ENCODE assay signal across 8 cellular contexts in the genomic region with DNA sequence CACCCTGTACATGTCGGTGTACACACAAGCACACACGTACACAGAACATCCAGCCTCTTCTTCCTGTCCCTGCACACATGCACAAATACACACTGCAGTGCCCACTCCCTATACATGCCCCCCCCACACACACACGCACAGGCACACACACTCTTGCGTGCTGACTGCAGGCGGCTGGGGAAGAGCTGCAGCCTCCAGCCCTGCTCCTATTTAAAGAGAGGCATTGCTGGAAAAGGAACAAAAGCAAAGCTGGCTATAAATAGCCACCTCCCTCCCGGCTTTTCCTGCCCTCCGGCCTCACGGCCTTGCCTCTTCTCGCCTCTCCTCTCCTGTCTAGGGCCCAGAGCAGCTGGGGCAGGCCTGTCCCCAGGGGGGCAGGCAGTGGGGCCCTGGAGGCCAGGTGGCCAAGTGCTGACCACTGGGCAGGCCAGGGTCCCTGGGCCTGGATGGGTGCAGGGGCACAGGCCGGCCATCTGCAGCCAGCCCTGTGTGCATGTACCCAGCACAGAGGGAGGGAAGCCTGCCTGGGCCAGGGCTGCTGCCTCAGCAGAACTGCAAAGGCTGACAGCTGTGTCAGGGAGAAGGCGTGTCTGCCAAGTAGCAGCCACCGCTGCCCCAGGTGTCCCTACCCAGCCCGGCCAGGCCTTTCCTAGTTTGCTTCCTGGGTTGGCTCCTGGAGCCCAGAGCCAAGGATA. TPM values are rescaled to one million over a fixed set of nuclear protein-coding genes. Genes with fewer than 3 reads are reported as not detected.
DNase-seq lines count a peak whose midpoint lies in the region; ATAC-seq and TF ChIP-seq lines count a peak whose summit lies in the region.

No MANE protein-coding gene starts in this region.

- no peak overlapping the region for H2BK120ac ChIP-seq in H9 (ENCODE audit: low read depth, low read length, poor library complexity, severe bottlenecking)

- H3K9me3 ChIP-seq in H9 (ENCODE audit: control insufficient read depth, low read depth, low read length): no peaks in the 10 kb centered on the region
- H3K9me3 ChIP-seq in ovary: no peaks in the 10 kb centered on the region

- H3K27me3 ChIP-seq in H9 (ENCODE audit: insufficient read depth, low read length) (peaks cover 7% of the 10 kb centered on the region; the same call in 1 of the 2 replicates), ovary (no peaks in the 10 kb centered on the region)

- H3K14ac ChIP-seq in H9 (ENCODE audit: insufficient read depth, low read length): no peak overlapping the region

- TF ChIP-seq EP300 in ovary (IDR thresholded peaks at IDR 0.05): no peak

- H3K18ac ChIP-seq in H9 (ENCODE audit: insufficient read length, low read depth, low read length): no peak overlapping the region

- no peak overlapping the region for H4K8ac ChIP-seq in H9 (replicated peaks; ENCODE audit: insufficient read length, low read depth, low read length)

- no peak overlapping the region for H3K9ac ChIP-seq in H9 (ENCODE audit: extremely low read depth, insufficient read length, low read length)

- no peaks in the 10 kb centered on the region for H3K23me2 ChIP-seq in H9 (ENCODE audit: insufficient read length, low read depth, low read length, poor library complexity, severe bottlenecking)

- DNase-seq in H9 (peak; percentile 72), RPMI8226 (peak; percentile 87), fibroblast of pulmonary artery (ENCODE audit: low read depth) (peak; percentile 22), ovary (peak; percentile 50 to 74 (median 59)), immature natural killer cell (no peak), NCI-H1048 (lab: John Stamatoyannopoulos, UW) (no peak), HK-2 (ENCODE audit: unreplicated experiment) (no peak)

- H3K27ac ChIP-seq in H9 (ENCODE audit: insufficient read length, low read depth, low read length): no peak overlapping the region
- peak overlapping the region in 1 of 2 donors; percentile 42 for H3K27ac ChIP-seq in ovary

- TF ChIP-seq CTCF in H9 (conservative IDR thresholded peaks at IDR 0.05): no peak
- TF ChIP-seq CTCF in fibroblast of pulmonary artery (IDR thresholded peaks at IDR 0.05; ENCODE audit: low read length, missing control alignments): no peak
- TF ChIP-seq CTCF in ovary (IDR thresholded peaks at IDR 0.05): no peak

- intact Hi-C loops in ovary (cut with DNase I): no loop called here

- H3K27ac Mint-ChIP-seq in H9: no peak overlapping the region
- H3K27ac Mint-ChIP-seq in immature natural killer cell: no peak overlapping the region

- H4K5ac ChIP-seq in H9 (ENCODE audit: insufficient read length, low read depth, low read length): no peak overlapping the region

- no peak overlapping the region for H2BK5ac ChIP-seq in H9 (ENCODE audit: insufficient read length, low read length)

- H3K9me3 Mint-ChIP-seq in H9: no peaks in the 10 kb centered on the region; a peak in 1 of 5 replicates
- H3K9me3 Mint-ChIP-seq in immature natural killer cell: peaks cover 0 to 4% (median 0%) of the 10 kb centered on the region in 6 donors

- no peak overlapping the region for H2BK12ac ChIP-seq in H9 (ENCODE audit: insufficient read length, low read depth, low read length)

- H2BK20ac ChIP-seq in H9 (ENCODE audit: low read depth, low read length, poor library complexity, severe bottlenecking): no peak overlapping the region

- H2AFZ ChIP-seq in H9 (ENCODE audit: low read length): no peak overlapping the region

- H3K4me1 Mint-ChIP-seq in H9 (peaks cover 30 to 48% of the 10 kb centered on the region in 2 experiments), immature natural killer cell (peaks cover 0 to 7% of the 10 kb centered on the region in 2 donors)

- no peak overlapping the region for H4K91ac ChIP-seq in H9 (ENCODE audit: insufficient read length, low read depth, low read length)

- no peaks in the 10 kb centered on the region for H3K36me3 Mint-ChIP-seq in H9 (ENCODE audit: insufficient read depth in 1 of 3, low read depth in 3 of 3)
- peaks cover 0 to 5% (median 0%) of the 10 kb centered on the region in 3 donors for H3K36me3 Mint-ChIP-seq in immature natural killer cell

- no peaks in the 10 kb centered on the region for H4K20me1 ChIP-seq in H9 (ENCODE audit: control insufficient read depth, insufficient read depth, insufficient read length)

- H3K4me3 ChIP-seq in fibroblast of pulmonary artery (replicated peaks; ENCODE audit: low read depth, low read length) (no peak overlapping the region), ovary (no peak overlapping the region)

- H3K79me1 ChIP-seq in H9 (ENCODE audit: insufficient read depth, low read depth, low read length, poor library complexity, severe bottlenecking): no peaks in the 10 kb centered on the region

- H3T11ph ChIP-seq in H9 (ENCODE audit: low read length): no peak overlapping the region

- no CpG with 5 or more reads among the region's 13 CpGs for WGBS in H9 (ENCODE audit: extremely low coverage, insufficient read length, low lambda C conversion rate)
- WGBS in ovary, 3 donors: 6 to 10% (median 7%) methylated on average over 10 to 13 of the region's 13 CpGs

- no peak overlapping the region for H2BK15ac ChIP-seq in H9 (ENCODE audit: low read depth, low read length)

- H2AK5ac ChIP-seq in H9 (ENCODE audit: insufficient read length, low read length): no peak overlapping the region

- H3K4me2 ChIP-seq in H9 (ENCODE audit: insufficient read depth, insufficient read length, low read length): no peak overlapping the region

- H3K4me3 Mint-ChIP-seq in H9 (peak overlapping the region; percentile 34 to 61; a peak in 3 of 5 replicates), immature natural killer cell (peak overlapping the region in 2 of 5 donors; percentile 48 to 66)

- no peak overlapping the region for H3K23ac ChIP-seq in H9 (ENCODE audit: insufficient read length, low read depth, low read length)

- peaks cover 51% of the 10 kb centered on the region for H3K27me3 Mint-ChIP-seq in H9 (ENCODE audit: low read depth)
- H3K27me3 Mint-ChIP-seq in immature natural killer cell (ENCODE audit: low read depth in 3 of 3): peaks cover 0 to 19% (median 7%) of the 10 kb centered on the region in 3 donors

- no peak for ATAC-seq in GM19035 (IDR thresholded peaks at IDR 0.05; ENCODE audit: unreplicated experiment)

- H3K36me3 ChIP-seq in ovary: no peaks in the 10 kb centered on the region

- no peak for TF ChIP-seq POLR2A in ovary (IDR thresholded peaks at IDR 0.05)

- H3K56ac ChIP-seq in H9 (ENCODE audit: insufficient read length, low read depth, low read length): no peak overlapping the region

- H3K79me2 ChIP-seq in H9 (ENCODE audit: insufficient read depth, low read length): no peaks in the 10 kb centered on the region

- H3K4ac ChIP-seq in H9 (ENCODE audit: low read depth, low read length): no peak overlapping the region

- H3K4me1 ChIP-seq in H9 (ENCODE audit: insufficient read depth, low read length) (no peaks in the 10 kb centered on the region; the same call in 1 of the 2 replicates), ovary (ENCODE audit: insufficient read depth) (peaks cover 12% of the 10 kb centered on the region)

RNA-seq across cellular contexts. Expression of a gene that starts 25.4 kb away (rescaled TPM):
- total RNA-seq in H9 (2021) (0.18 and 0.22 TPM in 2 replicates), ovary (1 to 10 TPM in 5 of 7 donors, under 1 TPM in 1, not detected in 1; 0.92 to 4.1 (median 1.9) TPM)
- polyA plus RNA-seq in ovary (under 1 TPM; 0.30 to 0.42 TPM), immature natural killer cell (under 1 TPM in 1 of 3 donors, not detected in 2; 0.37 TPM)

RNA-seq across cellular contexts. Expression of a gene that starts 30.2 kb away (rescaled TPM):
- total RNA-seq in H9 (2021): 27.5 and 31.3 TPM in 2 replicates
- 10 to 100 TPM; 42.4 to 77.7 (median 46.0) TPM for total RNA-seq in ovary
- polyA plus RNA-seq in ovary: 10 to 100 TPM; 27.5 to 47.2 TPM
- polyA plus RNA-seq in immature natural killer cell: 10 to 100 TPM; 18.6 to 26.4 (median 21.4) TPM

RNA-seq across cellular contexts. Expression of a gene that starts 42.1 kb away (rescaled TPM):
- total RNA-seq in H9 (2021) (24.2 and 24.6 TPM in 2 replicates), ovary (10 to 100 TPM; 19.1 to 26.4 (median 21.2) TPM)
- polyA plus RNA-seq in ovary (10 to 100 TPM; 13.2 to 28.3 TPM), immature natural killer cell (100 to 1,000 TPM in 2 of 3 donors, 10 to 100 TPM in 1; 90.6 to 107 (median 104) TPM)

RNA-seq across cellular contexts. Expression of a gene that starts 55.2 kb away (rescaled TPM):
- total RNA-seq in H9 (2021): 1.8 and 2.7 TPM in 2 replicates
- 100 to 1,000 TPM in 1 of 7 donors, 10 to 100 TPM in 6; 35.0 to 108 (median 68.0) TPM for total RNA-seq in ovary
- polyA plus RNA-seq in ovary: 10 to 100 TPM in 1 of 2 donors, 1 to 10 TPM in 1; 3.9 to 16.3 TPM
- polyA plus RNA-seq in immature natural killer cell: 1 to 10 TPM in 2 of 3 donors, under 1 TPM in 1; 0.90 to 5.9 (median 1.2) TPM

Comparison
In these comparisons a context has a peak if more than half of its experiments do, and no peak if none do; other contexts are left out.
1. DNase-seq: peak in H9 (single experiment), RPMI8226 (single experiment), fibroblast of pulmonary artery (single experiment) and ovary (5 of 5); none in immature natural killer cell (0 of 3), NCI-H1048 (single experiment) and HK-2 (single experiment).